Comparison of ENCODE assay signal across 10 cellular contexts in genomic region chr7:130151591-130152269, GRCh38.
A peak's percentile ranks its signal among the peaks of the same experiment; 100 is the strongest.
DNase-seq lines count a peak whose midpoint lies in the region; ATAC-seq and TF ChIP-seq lines count a peak whose summit lies in the region.
"Had no signal": no experiment of that assay in that cellular context is flagged by ENCODE, and none has a peak within 500 bp of the region (broad histone marks: within the 10 kb centered on the region; RNA-seq: fewer than 3 reads in every experiment).

No MANE protein-coding gene starts in this region.

- DNase-seq in activated CD4-positive, CD25-positive, alpha-beta regulatory T cell (lab: John Stamatoyannopoulos, UW) = no peak
- DNase-seq in SW480 (ENCODE audit: low spot score) = peak; percentile 85
- peak; percentile 34 to 35 for DNase-seq in cardiac fibroblast (ENCODE audit: low read depth in 2 of 2)
- DNase-seq in stimulated activated CD8-positive, alpha-beta memory T cell treated with anti-CD3 and anti-CD28 coated beads, Interleukin-4, amount 100 ng/mL, for 48 hours = peak; percentile 69
- DNase-seq in COR-L47 (lab: John Stamatoyannopoulos, UW) = no peak
- DNase-seq: colonic mucosa, posterior cingulate gyrus had no signal

- no peak overlapping the region for H3K4me3 ChIP-seq in cardiac fibroblast (replicated peaks in 1 of 2; ENCODE audit: low read depth in 2 of 2, low read length in 2 of 2)
- H3K4me3 ChIP-seq: colonic mucosa had no signal

- peak; percentile 50 to 62 for ATAC-seq in activated CD4-positive, CD25-positive, alpha-beta regulatory T cell treated with anti-CD3 and anti-CD28 coated beads, Interleukin-2, amount 50 U/mL, for 24 hours
- ATAC-seq in HG02798 (IDR thresholded peaks at IDR 0.05; ENCODE audit: poor library complexity, unreplicated experiment) = no peak
- ATAC-seq in HG02642 (IDR thresholded peaks at IDR 0.05; ENCODE audit: poor library complexity, unreplicated experiment) = no peak

- no peak for TF ChIP-seq CTCF in cardiac fibroblast (IDR thresholded peaks at IDR 0.05; ENCODE audit: low read depth, low read length)

Comparison
In these comparisons a context has a peak if more than half of its experiments do, and no peak if none do; other contexts are left out.
1. ATAC-seq: peak in activated CD4-positive, CD25-positive, alpha-beta regulatory T cell treated with anti-CD3 and anti-CD28 coated beads, Interleukin-2, amount 50 U/mL, for 24 hours (2 of 2); none in HG02798 (single experiment) and HG02642 (single experiment).
2. DNase-seq: peak in SW480 (single experiment), cardiac fibroblast (2 of 2) and stimulated activated CD8-positive, alpha-beta memory T cell treated with anti-CD3 and anti-CD28 coated beads, Interleukin-4, amount 100 ng/mL, for 48 hours (single experiment); none in activated CD4-positive, CD25-positive, alpha-beta regulatory T cell (0 of 4) and COR-L47 (single experiment).